Comparison of ENCODE assay signal across 34 cellular contexts in the genomic region with DNA sequence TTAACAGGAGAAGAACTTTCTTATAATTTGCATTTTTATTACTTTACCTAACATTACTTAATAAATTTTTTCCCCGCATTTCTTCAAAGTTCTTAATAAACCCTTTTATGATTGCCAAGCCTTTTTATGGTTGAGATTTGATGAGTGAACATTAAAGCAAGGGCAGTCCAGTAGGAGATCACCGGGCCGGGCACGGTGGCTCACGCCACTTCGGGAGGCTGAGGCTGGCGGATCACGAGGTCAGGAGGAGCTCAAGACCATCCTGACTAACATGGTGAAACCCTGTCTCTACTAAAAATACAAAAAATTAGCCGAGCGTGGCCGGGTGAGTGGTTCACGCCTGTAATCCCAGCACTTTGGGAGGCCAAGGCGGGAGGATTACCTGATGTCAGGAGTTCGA.
"Had no signal": no experiment of that assay in that cellular context is flagged by ENCODE, and none has a peak within 500 bp of the region (broad histone marks: within the 10 kb centered on the region; RNA-seq: fewer than 3 reads in every experiment).

No MANE protein-coding gene starts in this region.

- DNase-seq: Karpas-422, Kasumi-1, MG63, MM.1S, MV-4-11, NCI-H1048, NCI-H1092, NCI-H1092 treated with DMSO at 0.1 percent for 48 hours, NCI-H1105, NCI-H1105 treated with DMSO at 0.1 percent for 48 hours, NCI-H1417, NCI-H1417 treated with DMSO at 0.1 percent for 48 hours, NCI-H1436, NCI-H1436 treated with DMSO at 0.1 percent for 48 hours, NCI-H146, NCI-H1694, NCI-H1694 treated with DMSO at 0.1 percent for 48 hours, NCI-H187, NCI-H187 treated with DMSO at 0.1 percent for 48 hours, NCI-H1930, NCI-H2029, NCI-H2029 treated with DMSO at 0.1 percent for 48 hours, NCI-H2081, NCI-H2081 treated with DMSO at 0.1 percent for 48 hours, NCI-H2107, NCI-H2171, NCI-H2171 treated with DMSO at 0.1 percent for 48 hours, NCI-H2227 treated with DMSO at 0.1 percent for 48 hours, NCI-H226, NCI-H345, NCI-H446, NCI-H446 treated with DMSO at 0.1 percent for 48 hours, NCI-H510A, NCI-H510A treated with DMSO at 0.1 percent for 48 hours had no signal
